ENCODE assay signal across 9 cellular contexts in genomic region chr10:93992400-93993030, GRCh38. TPM values are rescaled to one million over a fixed set of nuclear protein-coding genes. Genes with fewer than 3 reads are reported as not detected.
DNase-seq lines count a peak whose midpoint lies in the region; ATAC-seq and TF ChIP-seq lines count a peak whose summit lies in the region.
"Had no signal": no experiment of that assay in that cellular context is flagged by ENCODE, and none has a peak within 500 bp of the region (broad histone marks: within the 10 kb centered on the region; RNA-seq: fewer than 3 reads in every experiment).

No MANE protein-coding gene starts in this region.

- peak overlapping the region; percentile 85 for H3K4me3 Mint-ChIP-seq in neural crest cell

- ATAC-seq in HG02678 (IDR thresholded peaks at IDR 0.05; ENCODE audit: unreplicated experiment): no peak

- H3K4me1 Mint-ChIP-seq in neural crest cell: peaks cover 45% of the 10 kb centered on the region

- H3K9me3 Mint-ChIP-seq in neural crest cell: peaks cover 4% of the 10 kb centered on the region

- H3K36me3 Mint-ChIP-seq in neural crest cell (ENCODE audit: low read depth): peaks cover 10% of the 10 kb centered on the region

- peak; percentile 55 for TF ChIP-seq CTCF in neural crest cell (conservative IDR thresholded peaks at IDR 0.05)

- peak; percentile 6 for DNase-seq in DMS 273 treated with DMSO at 0.1 percent for 48 hours (lab: John Stamatoyannopoulos, UW)
- peak; percentile 29 for DNase-seq in HT1080 (ENCODE audit: low read depth)
- DNase-seq in cerebellar cortex (ENCODE audit: low spot score): peak; percentile 47
- DNase-seq in neural crest cell (ENCODE audit: low read depth, low spot score): no peak
- DNase-seq in NCI-H1694 treated with DMSO at 0.1 percent for 48 hours (lab: John Stamatoyannopoulos, UW): no peak
- no peak for DNase-seq in C1 segment of cervical spinal cord (lab: John Stamatoyannopoulos, UW)
- DNase-seq in dedifferentiated amniotic fluid mesenchymal stem cell (ENCODE audit: extremely low spot score): no peak
- DNase-seq: stimulated activated naive CD4-positive, alpha-beta T cell treated with Interleukin-2 at 50 U/mL for 16 hours had no signal

- H3K27ac Mint-ChIP-seq in neural crest cell (ENCODE audit: unreplicated experiment): peak overlapping the region; percentile 25

- peaks cover 24% of the 10 kb centered on the region for H3K27me3 Mint-ChIP-seq in neural crest cell (ENCODE audit: low read depth)

RNA-seq across cellular contexts. Expression of gene PLCE1, which starts 1.2 kb away (rescaled TPM):
- total RNA-seq in HT1080 (2014; rRNA removed; shearing (Covaris generic)): 2.8 and 3.3 TPM in 2 replicates
- 2.2 and 3.0 TPM in 2 replicates for polyA plus RNA-seq in HT1080 (2015; cell fraction: cytosol; rRNA removed)
- polyA plus RNA-seq in HT1080 (2015; cell fraction: nucleus; rRNA removed): 5.9 and 6.0 TPM in 2 replicates
- total RNA-seq in neural crest cell: 5.7 and 6.1 TPM in 2 replicates

Comparison
In these comparisons a context has a peak if more than half of its experiments do, and no peak if none do; other contexts are left out.
1. DNase-seq: peak in DMS 273 treated with DMSO at 0.1 percent for 48 hours (single experiment), HT1080 (single experiment) and cerebellar cortex (single experiment); none in neural crest cell (single experiment), NCI-H1694 treated with DMSO at 0.1 percent for 48 hours (single experiment), C1 segment of cervical spinal cord (0 of 14) and dedifferentiated amniotic fluid mesenchymal stem cell (single experiment).